ENCODE assay signal across 23 cellular contexts in the genomic region with DNA sequence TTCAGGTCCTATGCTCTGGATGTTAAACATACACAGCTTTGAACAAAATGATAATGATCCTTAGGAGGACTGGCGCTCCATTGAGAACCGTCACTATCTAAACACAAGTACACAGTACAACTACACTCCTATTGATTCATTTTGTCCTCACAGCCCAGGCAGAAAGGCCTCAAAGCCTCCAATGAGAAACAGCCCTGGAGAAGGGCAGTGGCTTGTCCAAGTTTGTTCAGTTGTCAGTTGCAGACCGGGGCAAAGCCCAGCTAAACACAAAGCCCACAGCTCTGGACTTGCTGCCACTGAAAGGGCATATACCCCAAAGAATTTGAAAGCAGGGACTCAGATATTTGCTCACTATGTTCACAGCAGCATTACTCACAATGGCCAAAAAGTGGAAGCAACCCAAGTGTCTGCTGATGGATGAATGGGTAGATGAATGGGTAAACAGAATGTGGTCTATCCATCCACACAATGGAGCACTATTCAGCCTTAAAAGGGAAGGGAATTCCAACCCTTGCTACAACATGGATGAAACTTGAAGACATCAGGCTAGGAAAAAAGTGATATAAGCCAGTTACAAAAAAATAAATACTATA. TPM values are rescaled to one million over a fixed set of nuclear protein-coding genes. Genes with fewer than 3 reads are reported as not detected.
A peak's percentile ranks its signal among the peaks of the same experiment; 100 is the strongest.
DNase-seq lines count a peak whose midpoint lies in the region; ATAC-seq and TF ChIP-seq lines count a peak whose summit lies in the region.
"Had no signal": no experiment of that assay in that cellular context is flagged by ENCODE, and none has a peak within 500 bp of the region (broad histone marks: within the 10 kb centered on the region; RNA-seq: fewer than 3 reads in every experiment).

No MANE protein-coding gene starts in this region.

- peak overlapping the region; percentile 2 for H3K27ac Mint-ChIP-seq in activated naive CD4-positive, alpha-beta T cell treated with anti-CD3 and anti-CD28 coated beads for 36 hours
- peak overlapping the region; percentile 42 for H3K27ac Mint-ChIP-seq in activated T-helper 17 cell treated with anti-CD3 and anti-CD28 coated beads, Interleukin-2, amount 50 U/mL, for 72 hours

- H3K9me3 Mint-ChIP-seq in activated naive CD4-positive, alpha-beta T cell treated with anti-CD3 and anti-CD28 coated beads for 36 hours: no peaks in the 10 kb centered on the region
- H3K9me3 Mint-ChIP-seq in activated T-helper 17 cell treated with anti-CD3 and anti-CD28 coated beads, Interleukin-2, amount 50 U/mL, for 72 hours: no peaks in the 10 kb centered on the region
- H3K9me3 Mint-ChIP-seq: natural killer cell treated with Interleukin-12 subunit alpha and Interleukin-12 subunit beta and Interleukin-15 and Interleukin-18, amount 100 ng/mL, for 72 hours; stimulated activated naive CD8-positive, alpha-beta T cell treated with anti-CD3 and anti-CD28 coated beads, Interleukin-15, Interleukin-2, amounts not matched to agents 100 ng/mL and 50 ng/mL, for 24 hours had no signal

- intact Hi-C loops in activated naive CD4-positive, alpha-beta T cell treated with anti-CD3 and anti-CD28 coated beads for 36 hours (cut with micrococcal nuclease): no loop called here

- no peaks in the 10 kb centered on the region for H3K4me1 ChIP-seq in Peyer's patch
- H3K4me1 ChIP-seq: body of pancreas, colonic mucosa, SJSA1 had no signal

- TF ChIP-seq POLR2A in Peyer's patch (IDR thresholded peaks at IDR 0.05): no peak

- H3K4me3 Mint-ChIP-seq in activated naive CD4-positive, alpha-beta T cell treated with anti-CD3 and anti-CD28 coated beads for 36 hours: no peak overlapping the region
- no peak overlapping the region for H3K4me3 Mint-ChIP-seq in activated T-helper 17 cell treated with anti-CD3 and anti-CD28 coated beads, Interleukin-2, amount 50 U/mL, for 72 hours
- H3K4me3 Mint-ChIP-seq: natural killer cell treated with Interleukin-12 subunit alpha and Interleukin-12 subunit beta and Interleukin-15 and Interleukin-18, amount 100 ng/mL, for 72 hours; stimulated activated naive CD8-positive, alpha-beta T cell treated with anti-CD3 and anti-CD28 coated beads, Interleukin-15, Interleukin-2, amounts not matched to agents 100 ng/mL and 50 ng/mL, for 24 hours had no signal

- ATAC-seq in activated T-helper 17 cell treated with anti-CD3 and anti-CD28 coated beads, Interleukin-2, amount 50 U/mL, for 72 hours (replicated peaks): no peak
- ATAC-seq: body of pancreas; GM12878; natural killer cell treated with Interleukin-12 subunit alpha and Interleukin-12 subunit beta and Interleukin-15 and Interleukin-18, amount 100 ng/mL, for 72 hours had no signal

- no peaks in the 10 kb centered on the region for H3K27me3 ChIP-seq in Peyer's patch
- H3K27me3 ChIP-seq: BLaER1 treated with 17β-estradiol and CSF1 and Interleukin-3, amounts not matched to agents 10 nM and 100 nM; body of pancreas; colonic mucosa; SJSA1 had no signal

- peaks cover 49% of the 10 kb centered on the region for H3K36me3 Mint-ChIP-seq in activated naive CD4-positive, alpha-beta T cell treated with anti-CD3 and anti-CD28 coated beads for 36 hours (ENCODE audit: low read depth)
- H3K36me3 Mint-ChIP-seq in activated T-helper 17 cell treated with anti-CD3 and anti-CD28 coated beads, Interleukin-2, amount 50 U/mL, for 72 hours (ENCODE audit: low read depth): peaks cover 99% of the 10 kb centered on the region

- DNase-seq in activated naive CD4-positive, alpha-beta T cell treated with anti-CD3 and anti-CD28 coated beads for 36 hours: no peak
- no peak for DNase-seq in activated naive CD4-positive, alpha-beta T cell treated with anti-CD3 and anti-CD28 coated beads, Interleukin-2, amount 50 U/mL, for 16 hours
- DNase-seq in inferior parietal cortex (ENCODE audit: extremely low spot score): peak; percentile 61
- peak in 9 of 49 donors; percentile 3 to 42 (median 20) for DNase-seq in substantia nigra (lab: John Stamatoyannopoulos, UW)
- DNase-seq in Peyer's patch: no peak
- DNase-seq in NCI-H2107 (lab: John Stamatoyannopoulos, UW): no peak
- DNase-seq in activated CD4-positive, CD25-positive, alpha-beta regulatory T cell treated with anti-CD3 and anti-CD28 coated beads, Interleukin-2, amount 50 U/mL, for 72 hours: no peak
- DNase-seq: activated CD4-positive, CD25-positive, alpha-beta regulatory T cell; activated effector memory CD4-positive, alpha-beta T cell treated with anti-CD3 and anti-CD28 coated beads, Interleukin-2, amount 50 U/mL, for 16 hours; body of pancreas; colonic mucosa; DMS153; GOT3; mammary epithelial cell; NCI-H1436 treated with DMSO at 0.1 percent for 48 hours; NCI-H2227 treated with DMSO at 0.1 percent for 48 hours; stimulated activated CD4-positive, alpha-beta T cell treated with anti-CD3 and anti-CD28 coated beads, Interleukin-2, amount 100 ng/mL, for 24 hours had no signal

- H3K36me3 ChIP-seq in Peyer's patch: peaks cover 0 to 39% (median 0%) of the 10 kb centered on the region in 3 donors
- H3K36me3 ChIP-seq: colonic mucosa, SJSA1 had no signal

- CTCF ChIA-PET in activated naive CD4-positive, alpha-beta T cell treated with anti-CD3 and anti-CD28 coated beads for 36 hours (lab: Charles Lee): interaction anchor here (0.8 kb wide), 1 partner anchor 111 kb away, joined by 3 read pairs; no protein-coding TSS in a partner anchor

- H3K9me3 ChIP-seq in Peyer's patch: no peaks in the 10 kb centered on the region
- H3K9me3 ChIP-seq: BLaER1 treated with 17β-estradiol and CSF1 and Interleukin-3, amounts not matched to agents 10 nM and 100 nM; body of pancreas; colonic mucosa; SJSA1 had no signal

- H3K27ac ChIP-seq in substantia nigra (ENCODE audit: low read depth, low read length, poor library complexity, severe bottlenecking) (peak overlapping the region; percentile 66), Peyer's patch (no peak overlapping the region)
- H3K27ac ChIP-seq: body of pancreas, colonic mucosa, SJSA1 had no signal

- H3K4me1 Mint-ChIP-seq in activated naive CD4-positive, alpha-beta T cell treated with anti-CD3 and anti-CD28 coated beads for 36 hours (ENCODE audit: low read depth): peaks cover 27% of the 10 kb centered on the region
- peaks cover 4% of the 10 kb centered on the region for H3K4me1 Mint-ChIP-seq in activated T-helper 17 cell treated with anti-CD3 and anti-CD28 coated beads, Interleukin-2, amount 50 U/mL, for 72 hours

- no peaks in the 10 kb centered on the region for H3K27me3 Mint-ChIP-seq in activated naive CD4-positive, alpha-beta T cell treated with anti-CD3 and anti-CD28 coated beads for 36 hours (ENCODE audit: low read depth)
- no peaks in the 10 kb centered on the region for H3K27me3 Mint-ChIP-seq in activated T-helper 17 cell treated with anti-CD3 and anti-CD28 coated beads, Interleukin-2, amount 50 U/mL, for 72 hours
- H3K27me3 Mint-ChIP-seq: natural killer cell treated with Interleukin-12 subunit alpha and Interleukin-12 subunit beta and Interleukin-15 and Interleukin-18, amount 100 ng/mL, for 72 hours; stimulated activated naive CD8-positive, alpha-beta T cell treated with anti-CD3 and anti-CD28 coated beads, Interleukin-15, Interleukin-2, amounts not matched to agents 100 ng/mL and 50 ng/mL, for 24 hours had no signal

- H3K4me3 ChIP-seq in Peyer's patch: no peak overlapping the region
- H3K4me3 ChIP-seq: BLaER1 treated with 17β-estradiol and CSF1 and Interleukin-3, amounts not matched to agents 10 nM and 100 nM; body of pancreas; colonic mucosa; GM12878; SJSA1 had no signal

- TF ChIP-seq CTCF in Peyer's patch (IDR thresholded peaks at IDR 0.05): no peak

RNA-seq across cellular contexts. Expression of gene NUP210, which starts 34.7 kb away (rescaled TPM):
- total RNA-seq in activated naive CD4-positive, alpha-beta T cell treated with anti-CD3 and anti-CD28 coated beads for 36 hours: 100 to 1,000 TPM; 148 TPM
- total RNA-seq in activated T-helper 17 cell treated with anti-CD3 and anti-CD28 coated beads, Interleukin-2, amount 50 U/mL, for 72 hours: 100 to 1,000 TPM in 1 of 2 donors, 10 to 100 TPM in 1; 86.9 to 146 TPM
- total RNA-seq in Peyer's patch: 10 to 100 TPM; 11.6 to 81.7 (median 29.8) TPM
